8 cellular contexts compared by ENCODE assay signal in genomic region chr7:99326408-99326782, GRCh38. TPM values are rescaled to one million over a fixed set of nuclear protein-coding genes. Genes with fewer than 3 reads are reported as not detected.
DNase-seq lines count a peak whose midpoint lies in the region; FAIRE-seq and TF ChIP-seq lines count a peak whose summit lies in the region.

No MANE protein-coding gene starts in this region.

- intact Hi-C loops in activated CD4-positive, alpha-beta memory T cell treated with anti-CD3 and anti-CD28 coated beads for 36 hours (cut with micrococcal nuclease) = loop anchor here (5.0 to 10.0 kb wide), 2 partner anchors 184 to 392 kb away; partner anchors contain the start of gene SMURF1

- H3K36me3 ChIP-seq in iPS-18a (ENCODE audit: control insufficient read depth, low read depth, low read length) (no peaks in the 10 kb centered on the region), subcutaneous abdominal adipose tissue (ENCODE audit: control insufficient read depth in 5 of 5, insufficient read depth in 5 of 5, low read length in 5 of 5) (no peaks in the 10 kb centered on the region)

- FAIRE-seq in H54 (lab: Jason Lieb, UNC) = no peak

- H3K4me1 ChIP-seq in iPS-18a (ENCODE audit: control insufficient read depth, low read depth, low read length) = peaks cover 4% of the 10 kb centered on the region
- peaks cover 4 to 39% (median 31%) of the 10 kb centered on the region in 5 donors for H3K4me1 ChIP-seq in subcutaneous abdominal adipose tissue (ENCODE audit: control insufficient read depth in 5 of 5, insufficient read depth in 5 of 5, low read length in 5 of 5)

- H3K27me3 Mint-ChIP-seq in activated CD4-positive, alpha-beta memory T cell treated with anti-CD3 and anti-CD28 coated beads for 36 hours = no peaks in the 10 kb centered on the region

- TF ChIP-seq POLR2A in H54 (IDR thresholded peaks at IDR 0.05; ENCODE audit: low read depth, low read length) = no peak

- H3K27ac ChIP-seq in iPS-18a (ENCODE audit: low read length) (no peak overlapping the region), subcutaneous abdominal adipose tissue (ENCODE audit: low read depth, low read length) (peak overlapping the region; percentile 72)

- H3K27me3 ChIP-seq in iPS-18a (ENCODE audit: control insufficient read depth, insufficient read depth, low read length) (no peaks in the 10 kb centered on the region), subcutaneous abdominal adipose tissue (ENCODE audit: control insufficient read depth in 5 of 5, insufficient read depth in 4 of 5, low read length in 5 of 5) (no peaks in the 10 kb centered on the region)

- H3K9ac ChIP-seq in iPS-18a (ENCODE audit: low read length) = peak overlapping the region; percentile 96
- peak overlapping the region; percentile 80 to 98 (median 88) for H3K9ac ChIP-seq in subcutaneous abdominal adipose tissue (ENCODE audit: low read length in 5 of 5)

- peak overlapping the region; percentile 87 for H3K4me3 Mint-ChIP-seq in activated CD4-positive, alpha-beta memory T cell treated with anti-CD3 and anti-CD28 coated beads for 36 hours

- POLR2A ChIA-PET in activated CD4-positive, alpha-beta memory T cell treated with anti-CD3 and anti-CD28 coated beads for 36 hours (lab: Charles Lee) = interaction anchor here (1.3 kb wide), 1 partner anchor 82 kb away, joined by 4 read pairs; the partner anchor contains the start of genes BUD31 and PDAP1

- peak overlapping the region; percentile 84 for H3K27ac Mint-ChIP-seq in activated CD4-positive, alpha-beta memory T cell treated with anti-CD3 and anti-CD28 coated beads for 36 hours

- TF ChIP-seq CTCF in GM10266 (IDR thresholded peaks at IDR 0.05; ENCODE audit: control insufficient read depth, insufficient read depth, low read depth, missing control alignments) = no peak

- H3K36me3 Mint-ChIP-seq in activated CD4-positive, alpha-beta memory T cell treated with anti-CD3 and anti-CD28 coated beads for 36 hours = peaks cover 9% of the 10 kb centered on the region

- CTCF ChIA-PET in activated CD4-positive, alpha-beta memory T cell treated with anti-CD3 and anti-CD28 coated beads for 36 hours (lab: Charles Lee) = interaction anchor here (0.6 to 1.7 kb wide), 5 partner anchors 11 to 293 kb away, joined by 4 to 7 read pairs (median 5); no protein-coding TSS in a partner anchor

- DNase-seq in NCI-H2107 treated with DMSO at 0.1 percent for 48 hours (lab: John Stamatoyannopoulos, UW; ENCODE audit: unreplicated experiment) (peak; percentile 14), NCI-H2107 (lab: John Stamatoyannopoulos, UW) (no peak), H54 (ENCODE audit: insufficient read length, low spot score) (no peak), NCI-H345 treated with DMSO at 0.1 percent for 48 hours (lab: John Stamatoyannopoulos, UW; ENCODE audit: unreplicated experiment) (no peak), GM10266 (ENCODE audit: extremely low spot score) (no peak)
- DNase-seq in activated CD4-positive, alpha-beta memory T cell treated with anti-CD3 and anti-CD28 coated beads for 36 hours = no peak

- H3K4me3 ChIP-seq in iPS-18a (ENCODE audit: low read length) (peak overlapping the region; percentile 97), subcutaneous abdominal adipose tissue (ENCODE audit: low read depth in 1 of 5, low read length in 5 of 5) (peak overlapping the region; percentile 95 to 99 (median 97))

- peaks cover 50% of the 10 kb centered on the region for H3K4me1 Mint-ChIP-seq in activated CD4-positive, alpha-beta memory T cell treated with anti-CD3 and anti-CD28 coated beads for 36 hours (ENCODE audit: low read depth)

- H3K9me3 ChIP-seq in iPS-18a (ENCODE audit: control insufficient read depth, low read depth, low read length) = no peaks in the 10 kb centered on the region
- no peaks in the 10 kb centered on the region for H3K9me3 ChIP-seq in subcutaneous abdominal adipose tissue (ENCODE audit: control insufficient read depth in 5 of 5, low read length in 5 of 5)

- H3K9me3 Mint-ChIP-seq in activated CD4-positive, alpha-beta memory T cell treated with anti-CD3 and anti-CD28 coated beads for 36 hours = no peaks in the 10 kb centered on the region

RNA-seq across cellular contexts. Expression of gene ARPC1A, which starts 0.7 kb away (rescaled TPM):
- 10 to 100 TPM; 66.9 to 70.0 TPM for total RNA-seq in activated CD4-positive, alpha-beta memory T cell treated with anti-CD3 and anti-CD28 coated beads for 36 hours

RNA-seq across cellular contexts. Expression of gene ARPC1B, which starts 48.1 kb away (rescaled TPM):
- total RNA-seq in activated CD4-positive, alpha-beta memory T cell treated with anti-CD3 and anti-CD28 coated beads for 36 hours = 100 to 1,000 TPM; 432 to 435 TPM

RNA-seq across cellular contexts. Expression of gene MYH16, which starts 53.8 kb away (rescaled TPM):
- total RNA-seq in activated CD4-positive, alpha-beta memory T cell treated with anti-CD3 and anti-CD28 coated beads for 36 hours = not detected
